Comparison of ENCODE assay signal across 1 cellular context in genomic region chr4:3304831-3305609, GRCh38.
TF ChIP-seq lines count a peak whose summit lies in the region.

No MANE protein-coding gene starts in this region.

TF ChIP-seq in GM23338, 12 proteins besides CTCF, POLR2A, EP300 and RAD21 (continued from another document):
- TF ChIP-seq ZNF462 (CRISPR knock-in tag; IDR thresholded peaks at IDR 0.05) (no peak), STAT1 (IDR thresholded peaks at IDR 0.05; ENCODE audit: unreplicated experiment) (no peak), EZH2 (IDR thresholded peaks at IDR 0.05; ENCODE audit: low read depth, unreplicated experiment) (no peak), CREB1 (CRISPR knock-in tag; IDR thresholded peaks at IDR 0.05; ENCODE audit: low read depth) (no peak), EZH2phosphoT487 (IDR thresholded peaks at IDR 0.05; ENCODE audit: unreplicated experiment) (no peak), ETS1 (IDR thresholded peaks at IDR 0.05) (no peak), NANOG (IDR thresholded peaks at IDR 0.05; ENCODE audit: borderline replicate concordance) (no peak), REST (IDR thresholded peaks at IDR 0.05; ENCODE audit: unreplicated experiment) (no peak), ZNF114 (CRISPR knock-in tag; IDR thresholded peaks at IDR 0.05) (no peak), ZNF331 (CRISPR knock-in tag; IDR thresholded peaks at IDR 0.05; ENCODE audit: low read depth) (no peak)
